In the genomic region with DNA sequence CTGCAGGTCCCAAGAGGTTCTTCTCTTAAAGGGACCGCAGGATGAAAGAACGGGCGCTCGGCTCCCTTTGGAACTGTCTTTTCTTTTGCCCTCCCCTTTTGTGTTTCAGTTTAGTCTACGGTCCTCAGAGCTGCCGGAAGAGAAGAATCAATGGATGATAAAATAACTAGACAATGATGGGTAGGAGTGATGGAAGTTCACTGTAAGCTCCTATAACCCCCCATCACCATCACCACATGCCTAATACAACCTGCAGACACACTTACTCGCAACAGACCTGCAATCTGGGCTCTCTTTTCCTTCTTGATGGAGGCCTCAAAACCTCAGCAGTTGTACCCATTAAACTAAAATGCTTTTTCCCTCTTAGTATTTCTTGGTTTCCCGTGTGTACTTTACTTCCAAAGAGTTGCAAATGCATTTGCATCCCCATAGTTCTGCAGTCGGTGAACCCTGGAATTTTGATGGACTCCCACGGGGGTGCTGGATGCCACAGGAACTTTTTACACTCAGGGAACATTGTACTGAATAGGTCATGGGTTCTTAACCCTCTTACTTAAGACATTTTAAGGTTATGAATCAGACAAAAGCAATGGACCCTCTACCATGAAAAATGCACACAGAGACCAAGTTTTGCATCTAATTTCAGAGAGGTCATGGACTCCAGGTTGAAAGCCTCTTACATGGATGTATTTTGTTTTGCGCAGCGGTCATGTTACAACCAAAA, we compare ENCODE assay signal across 8 cellular contexts. TPM values are rescaled to one million over a fixed set of nuclear protein-coding genes. Genes with fewer than 3 reads are reported as not detected.
DNase-seq lines count a peak whose midpoint lies in the region; ATAC-seq and TF ChIP-seq lines count a peak whose summit lies in the region.

No MANE protein-coding gene starts in this region.

- no peaks in the 10 kb centered on the region for H4K20me1 ChIP-seq in osteoblast (ENCODE audit: insufficient read depth, low read length)

- TF ChIP-seq CTCF in GM06990 (IDR thresholded peaks at IDR 0.05; ENCODE audit: insufficient read depth, low read length, poor library complexity, severe bottlenecking) = no peak
- TF ChIP-seq CTCF in osteoblast (IDR thresholded peaks at IDR 0.05; ENCODE audit: extremely low read depth, low read depth, low read length) = no peak

- H3K4me3 ChIP-seq in GM06990 (replicated peaks; ENCODE audit: low read depth, low read length) (peak overlapping the region; percentile 47), duodenal mucosa (ENCODE audit: low read depth in 1 of 2, low read length in 2 of 2) (peak overlapping the region; percentile 81 to 97), osteoblast (ENCODE audit: insufficient read depth, low read length) (peak overlapping the region; percentile 95)

- H3K79me2 ChIP-seq in osteoblast (ENCODE audit: insufficient read depth, low read length) = peaks cover 15% of the 10 kb centered on the region

- DNase-seq in GM06990 (ENCODE audit: extremely low read depth, insufficient read length) = no peak
- peak; percentile 46 for DNase-seq in LHCN-M2 (ENCODE audit: low read depth)
- DNase-seq in osteoblast (ENCODE audit: insufficient read length, low spot score, missing footprints) = peak; percentile 34
- DNase-seq in medulla oblongata (ENCODE audit: extremely low spot score) = no peak
- DNase-seq in AML-193 (lab: John Stamatoyannopoulos, UW) = no peak
- DNase-seq in HT-29 (ENCODE audit: low spot score) = no peak

- peak overlapping the region; percentile 90 for H3K4me2 ChIP-seq in osteoblast (ENCODE audit: insufficient read depth, low read length)

- H3K27me3 ChIP-seq in GM06990 (replicated peaks; ENCODE audit: control insufficient read depth, insufficient read depth, low read length) (no peaks in the 10 kb centered on the region), duodenal mucosa (ENCODE audit: control insufficient read depth in 1 of 2, insufficient read depth in 2 of 2, low read length in 2 of 2) (no peaks in the 10 kb centered on the region), osteoblast (ENCODE audit: insufficient read depth, low read length) (no peaks in the 10 kb centered on the region)

- peak overlapping the region; percentile 97 for H2AFZ ChIP-seq in osteoblast (ENCODE audit: low read length)

- H3K9me3 ChIP-seq in duodenal mucosa (ENCODE audit: control insufficient read depth in 1 of 2, low read length in 2 of 2) = no peaks in the 10 kb centered on the region
- H3K9me3 ChIP-seq in osteoblast (ENCODE audit: low read depth, low read length) = no peaks in the 10 kb centered on the region

- peak overlapping the region; percentile 23 for H3K27ac ChIP-seq in duodenal mucosa (ENCODE audit: low read depth, low read length)
- peak overlapping the region; percentile 96 for H3K27ac ChIP-seq in osteoblast (ENCODE audit: low read depth, low read length)

- H3K36me3 ChIP-seq in GM06990 (ENCODE audit: control insufficient read depth, insufficient read depth, low read length) (peaks cover 18% of the 10 kb centered on the region), duodenal mucosa (ENCODE audit: control insufficient read depth in 1 of 2, insufficient read depth in 2 of 2, low read length in 2 of 2) (peaks cover 18 to 24% of the 10 kb centered on the region in 2 donors), osteoblast (ENCODE audit: insufficient read depth, low read length) (peaks cover 16% of the 10 kb centered on the region)

- peak overlapping the region; percentile 59 to 89 for H3K9ac ChIP-seq in duodenal mucosa (ENCODE audit: low read depth in 1 of 2, low read length in 2 of 2)

- H3K4me1 ChIP-seq in duodenal mucosa (ENCODE audit: control insufficient read depth in 1 of 2, insufficient read depth in 2 of 2, low read length in 2 of 2) = peaks cover 16 to 19% of the 10 kb centered on the region in 2 donors
- H3K4me1 ChIP-seq in osteoblast (ENCODE audit: insufficient read depth, low read length) = peaks cover 21% of the 10 kb centered on the region

- ATAC-seq in HG03378 (IDR thresholded peaks at IDR 0.05; ENCODE audit: unreplicated experiment) = no peak

RNA-seq across cellular contexts. Expression of a gene that starts 0.6 kb away (rescaled TPM):
- total RNA-seq in LHCN-M2 (2014; rRNA removed) (62.8 and 73.3 TPM in 2 replicates), osteoblast (22.4 and 24.2 TPM in 2 replicates)
- polyA plus RNA-seq in LHCN-M2 (2012) = 21.4 TPM
- total RNA-seq in HT-29 (2014; rRNA removed; shearing (Covaris generic)) = 50.4 and 54.9 TPM in 2 replicates

RNA-seq across cellular contexts. Expression of a gene that starts 20.5 kb away (rescaled TPM):
- total RNA-seq in LHCN-M2 (2014; rRNA removed) (45.6 and 60.0 TPM in 2 replicates), osteoblast (43.3 and 43.8 TPM in 2 replicates)
- polyA plus RNA-seq in LHCN-M2 (2012) = 41.1 TPM
- total RNA-seq in HT-29 (2014; rRNA removed; shearing (Covaris generic)) = 35.9 and 42.7 TPM in 2 replicates

RNA-seq across cellular contexts. Expression of a gene that starts 24.8 kb away (rescaled TPM):
- 16.2 and 17.9 TPM in 2 replicates for total RNA-seq in LHCN-M2 (2014; rRNA removed)
- 11.6 TPM for polyA plus RNA-seq in LHCN-M2 (2012)
- total RNA-seq in osteoblast = 28.3 and 42.0 TPM in 2 replicates
- total RNA-seq in HT-29 (2014; rRNA removed; shearing (Covaris generic)) = 39.2 and 46.7 TPM in 2 replicates

RNA-seq across cellular contexts. Expression of a gene that starts 51.7 kb away (rescaled TPM):
- total RNA-seq in LHCN-M2 (2014; rRNA removed) (238 and 258 TPM in 2 replicates), osteoblast (362 and 375 TPM in 2 replicates)
- 418 TPM for polyA plus RNA-seq in LHCN-M2 (2012)
- 393 and 398 TPM in 2 replicates for total RNA-seq in HT-29 (2014; rRNA removed; shearing (Covaris generic))

Comparison
In these comparisons a context has a peak if more than half of its experiments do, and no peak if none do; other contexts are left out.
1. DNase-seq: peak in LHCN-M2 (single experiment) and osteoblast (single experiment); none in GM06990 (single experiment), medulla oblongata (single experiment), AML-193 (0 of 2) and HT-29 (single experiment).
2. Peak in every context shown above with its lines, with median percentiles within 50 percentile points of each other: H3K4me3 ChIP-seq.